14 cellular contexts compared by ENCODE assay signal in the genomic region with DNA sequence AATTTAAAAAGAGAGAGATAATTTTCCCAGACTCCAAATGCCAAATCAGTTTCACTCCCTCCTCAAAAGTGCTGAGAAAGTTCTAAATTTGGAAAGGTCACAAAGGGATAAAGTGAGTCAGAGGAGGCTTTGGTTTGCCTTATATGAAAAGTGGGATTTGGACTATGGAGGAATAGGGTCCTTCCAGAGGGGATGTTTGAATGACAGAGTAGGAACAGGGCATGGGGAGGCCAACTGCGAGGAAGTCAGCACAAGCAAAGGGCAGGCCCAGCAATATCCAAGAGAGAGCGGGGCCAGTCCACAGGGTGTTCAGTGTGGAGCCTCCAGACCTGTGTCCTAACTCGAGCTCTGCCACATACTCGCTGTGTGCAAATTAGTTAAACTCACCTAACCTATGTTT. TPM values are rescaled to one million over a fixed set of nuclear protein-coding genes. Genes with fewer than 3 reads are reported as not detected.
DNase-seq lines count a peak whose midpoint lies in the region; ATAC-seq and TF ChIP-seq lines count a peak whose summit lies in the region.
"Had no signal": no experiment of that assay in that cellular context is flagged by ENCODE, and none has a peak within 500 bp of the region (broad histone marks: within the 10 kb centered on the region; RNA-seq: fewer than 3 reads in every experiment).

No MANE protein-coding gene starts in this region.

- no peak for TF ChIP-seq EP300 in esophagus muscularis mucosa (IDR thresholded peaks at IDR 0.05)

- intact Hi-C loops in esophagus muscularis mucosa (cut with DNase I): no loop called here

- H3K9me3 ChIP-seq in esophagus muscularis mucosa: no peaks in the 10 kb centered on the region
- H3K9me3 ChIP-seq in mucosa of rectum (ENCODE audit: control insufficient read depth in 2 of 2, low read length in 2 of 2): no peaks in the 10 kb centered on the region
- no peaks in the 10 kb centered on the region for H3K9me3 ChIP-seq in stomach smooth muscle (ENCODE audit: control insufficient read depth in 2 of 2, low read length in 2 of 2)

- TF ChIP-seq CTCF in esophagus muscularis mucosa (IDR thresholded peaks at IDR 0.05): no peak

- H3K27me3 ChIP-seq in esophagus muscularis mucosa (no peaks in the 10 kb centered on the region), mucosa of rectum (ENCODE audit: control insufficient read depth in 2 of 2, insufficient read depth in 2 of 2, low read length in 2 of 2) (no peaks in the 10 kb centered on the region), stomach smooth muscle (ENCODE audit: control insufficient read depth in 1 of 2, insufficient read depth in 2 of 2, low read length in 2 of 2) (no peaks in the 10 kb centered on the region)

- H3K36me3 ChIP-seq in esophagus muscularis mucosa (no peaks in the 10 kb centered on the region), mucosa of rectum (ENCODE audit: control insufficient read depth in 2 of 2, insufficient read depth in 2 of 2, low read length in 2 of 2) (no peaks in the 10 kb centered on the region), stomach smooth muscle (ENCODE audit: control insufficient read depth in 2 of 2, insufficient read depth in 2 of 2, low read length in 2 of 2) (no peaks in the 10 kb centered on the region)

- 48% methylated on average over 4 of the region's 4 CpGs for WGBS in esophagus muscularis mucosa

- H3K9ac ChIP-seq in mucosa of rectum (ENCODE audit: low read depth in 1 of 2, low read length in 2 of 2) (no peak overlapping the region), stomach smooth muscle (ENCODE audit: low read length in 2 of 2) (peak overlapping the region in 1 of 2 donors; percentile 59)

- DNase-seq in HCEC 1CT (peak; percentile 48), esophagus muscularis mucosa (ENCODE audit: extremely low spot score) (no peak), AML-193 (lab: John Stamatoyannopoulos, UW) (no peak), NCI-H748 (lab: John Stamatoyannopoulos, UW; ENCODE audit: unreplicated experiment) (no peak)
- DNase-seq in activated CD4-positive, CD25-positive, alpha-beta regulatory T cell (lab: John Stamatoyannopoulos, UW): no peak
- DNase-seq: activated CD4-positive, alpha-beta memory T cell treated with anti-CD3 and anti-CD28 coated beads, Interleukin-2, amount 10 ng/mL, durations not matched to agents 7 days and 5 days; amygdala; COR-L47; dermis blood vessel endothelial cell; KG1; NCI-H2227 treated with DMSO at 0.1 percent for 48 hours had no signal

- peaks cover 18 to 76% (median 75%) of the 10 kb centered on the region in 4 donors for H3K4me1 ChIP-seq in esophagus muscularis mucosa
- peaks cover 3 to 33% of the 10 kb centered on the region in 2 donors for H3K4me1 ChIP-seq in mucosa of rectum (ENCODE audit: control insufficient read depth in 2 of 2, insufficient read depth in 2 of 2, low read length in 2 of 2)
- H3K4me1 ChIP-seq in stomach smooth muscle (ENCODE audit: control insufficient read depth, insufficient read depth, low read length): peaks cover 38% of the 10 kb centered on the region

- no peak for TF ChIP-seq POLR2A in esophagus muscularis mucosa (IDR thresholded peaks at IDR 0.05; ENCODE audit: low read depth)

- ATAC-seq in HG02973 (IDR thresholded peaks at IDR 0.05; ENCODE audit: unreplicated experiment): no peak

- H3K4me3 ChIP-seq in esophagus muscularis mucosa (peak overlapping the region in 1 of 4 donors; percentile 1), mucosa of rectum (ENCODE audit: low read length in 2 of 2) (no peak overlapping the region), stomach smooth muscle (ENCODE audit: low read length in 2 of 2) (peak overlapping the region in 1 of 2 donors; percentile 19)

- peak overlapping the region; percentile 77 to 88 (median 84) for H3K27ac ChIP-seq in esophagus muscularis mucosa (replicated peaks in 1 of 4)
- H3K27ac ChIP-seq in mucosa of rectum (ENCODE audit: low read depth in 2 of 2, low read length in 2 of 2): peak overlapping the region; percentile 56 to 71
- H3K27ac ChIP-seq in stomach smooth muscle (ENCODE audit: low read length): peak overlapping the region; percentile 80

RNA-seq across cellular contexts. Expression of gene FAS, which starts 9.8 kb away (rescaled TPM):
- total RNA-seq in esophagus muscularis mucosa: 10 to 100 TPM; 16.6 to 27.5 (median 18.7) TPM

RNA-seq across cellular contexts. Expression of gene ACTA2, which starts 28.3 kb away (rescaled TPM):
- 1,000 to 10,000 TPM; 6,391 to 8,723 (median 8,539) TPM for total RNA-seq in esophagus muscularis mucosa
